8 cellular contexts compared by ENCODE assay signal in the genomic region with DNA sequence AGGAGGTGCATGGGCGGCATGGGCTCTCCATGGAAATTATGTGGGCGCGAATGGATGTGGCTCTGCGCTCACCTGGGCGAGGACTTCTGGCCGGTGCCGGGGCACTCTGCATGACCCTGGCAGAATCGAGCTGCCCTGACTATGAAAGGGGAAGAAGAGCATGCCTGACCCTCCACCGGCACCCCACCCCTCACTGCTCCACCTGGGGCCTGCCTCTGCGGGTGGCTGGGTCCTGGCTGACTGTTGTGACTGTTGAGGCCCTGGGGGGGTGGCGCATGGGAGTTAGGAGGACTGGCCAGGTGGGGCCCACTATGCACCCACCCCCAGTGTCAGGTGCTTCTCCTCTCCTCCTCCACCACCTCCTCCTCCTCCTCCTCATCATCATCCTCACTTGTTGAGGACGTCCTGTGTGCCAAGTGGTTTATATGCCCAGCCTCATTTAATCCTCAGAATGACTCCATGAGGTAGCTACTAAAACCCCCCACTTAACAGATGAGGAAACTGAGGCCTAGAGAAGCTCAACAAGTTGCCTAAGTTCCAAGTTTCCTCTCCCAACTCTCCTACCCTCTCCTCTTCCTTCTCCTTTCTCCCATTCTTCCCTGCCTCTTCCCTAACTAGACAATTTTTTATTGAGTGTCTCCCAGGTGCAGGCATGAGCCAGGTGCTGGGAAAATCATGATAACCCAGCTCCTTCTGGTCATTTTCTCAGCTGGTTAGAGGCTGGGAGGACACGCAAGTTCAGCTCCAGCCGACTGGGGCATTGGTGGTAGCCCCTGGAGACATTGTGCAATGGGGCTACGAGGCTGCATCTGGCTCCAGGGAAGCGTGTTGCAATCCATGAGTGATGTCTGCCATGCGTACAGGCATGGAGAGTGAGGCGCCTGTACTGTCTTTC. TPM values are rescaled to one million over a fixed set of nuclear protein-coding genes. Genes with fewer than 3 reads are reported as not detected.
DNase-seq lines count a peak whose midpoint lies in the region; ATAC-seq and TF ChIP-seq lines count a peak whose summit lies in the region.

No MANE protein-coding gene starts in this region.

- POLR2A ChIA-PET in HEK293T (lab: Yijun Ruan, JAX), result interaction anchor here (1.0 kb wide), 1 partner anchor 159 kb away, joined by 3 read pairs; no protein-coding TSS in a partner anchor

- ATAC-seq in HG03108 (IDR thresholded peaks at IDR 0.05; ENCODE audit: unreplicated experiment) (no peak), HG03457 (IDR thresholded peaks at IDR 0.05; ENCODE audit: unreplicated experiment) (no peak), HG02852 (IDR thresholded peaks at IDR 0.05; ENCODE audit: unreplicated experiment) (no peak)

- H3K4me3 ChIP-seq in GM08714 (ENCODE audit: low read length), result peak overlapping the region; percentile 27; the same call in 1 of the 2 replicates

- DNase-seq in RPMI7951 (ENCODE audit: low read depth), result peak; percentile 89
- DNase-seq in fibroblast of gingiva (ENCODE audit: low read depth), result peak; percentile 95
- peak; percentile 66 for DNase-seq in renal cortical epithelial cell (ENCODE audit: low read depth)
- DNase-seq in HEK293T (ENCODE audit: extremely low spot score), result no peak

- CTCF ChIA-PET in HEK293T (lab: Yijun Ruan, JAX), result no interaction called here

TF ChIP-seq in HEK293T, 16 proteins besides CTCF, POLR2A, EP300 and RAD21:
- TF ChIP-seq LEF1 (IDR thresholded peaks at IDR 0.05; ENCODE audit: borderline replicate concordance) (no peak), FOXA1 (IDR thresholded peaks at IDR 0.05) (no peak), NFRKB (IDR thresholded peaks at IDR 0.05) (no peak), HDGF (IDR thresholded peaks at IDR 0.05; ENCODE audit: borderline replicate concordance) (no peak), FOXM1 (IDR thresholded peaks at IDR 0.05; ENCODE audit: borderline replicate concordance) (no peak), TARDBP (IDR thresholded peaks at IDR 0.05) (no peak), ARNT (IDR thresholded peaks at IDR 0.05) (no peak), SP1 (IDR thresholded peaks at IDR 0.05) (no peak), ELF4 (IDR thresholded peaks at IDR 0.05) (no peak), SUZ12 (IDR thresholded peaks at IDR 0.05) (no peak), BHLHE40 (IDR thresholded peaks at IDR 0.05; ENCODE audit: borderline replicate concordance) (no peak)
- TF ChIP-seq, protein P1, sequence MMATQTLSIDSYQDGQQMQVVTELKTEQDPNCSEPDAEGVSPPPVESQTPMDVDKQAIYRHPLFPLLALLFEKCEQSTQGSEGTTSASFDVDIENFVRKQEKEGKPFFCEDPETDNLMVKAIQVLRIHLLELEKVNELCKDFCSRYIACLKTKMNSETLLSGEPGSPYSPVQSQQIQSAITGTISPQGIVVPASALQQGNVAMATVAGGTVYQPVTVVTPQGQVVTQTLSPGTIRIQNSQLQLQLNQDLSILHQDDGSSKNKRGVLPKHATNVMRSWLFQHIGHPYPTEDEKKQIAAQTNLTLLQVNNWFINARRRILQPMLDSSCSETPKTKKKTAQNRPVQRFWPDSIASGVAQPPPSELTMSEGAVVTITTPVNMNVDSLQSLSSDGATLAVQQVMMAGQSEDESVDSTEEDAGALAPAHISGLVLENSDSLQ (IDR thresholded peaks at IDR 0.05), result no peak

RNA-seq across cellular contexts. Expression of a gene that starts 2.3 kb away (rescaled TPM):
- 8.3 and 9.5 TPM in 2 replicates for total RNA-seq in RPMI7951 (2014; rRNA removed; shearing (Covaris generic))
- 0.25 and 13.5 TPM in 2 replicates for total RNA-seq in renal cortical epithelial cell
